In genomic region chr6:55536579-55536978, GRCh38 we compare ENCODE assay signal across 15 cellular contexts.
A peak's percentile ranks its signal among the peaks of the same experiment; 100 is the strongest.
DNase-seq lines count a peak whose midpoint lies in the region; TF ChIP-seq lines count a peak whose summit lies in the region.
"Had no signal": no experiment of that assay in that cellular context is flagged by ENCODE, and none has a peak within 500 bp of the region (broad histone marks: within the 10 kb centered on the region; RNA-seq: fewer than 3 reads in every experiment).

No MANE protein-coding gene starts in this region.

- POLR2A ChIA-PET in HEK293T (lab: Yijun Ruan, JAX), result no interaction called here

- TF ChIP-seq CTCF in choroid plexus epithelial cell (conservative IDR thresholded peaks at IDR 0.05; ENCODE audit: low read depth, low read length), result no peak

- CTCF ChIA-PET in HEK293T (lab: Yijun Ruan, JAX), result no interaction called here

- no peak overlapping the region for H3K4me3 ChIP-seq in choroid plexus epithelial cell (ENCODE audit: low read depth, low read length)
- H3K4me3 ChIP-seq: HAP-1 had no signal

- DNase-seq in HEK293T (ENCODE audit: extremely low spot score) (no peak), choroid plexus epithelial cell (ENCODE audit: low read depth) (peak; percentile 28), left kidney (ENCODE audit: low read depth, low spot score) (peak; percentile 4), activated gamma-delta T cell (lab: John Stamatoyannopoulos, UW) (no peak), NCI-H524 (lab: John Stamatoyannopoulos, UW) (no peak), pons (ENCODE audit: low spot score) (no peak)
- DNase-seq: C1 segment of cervical spinal cord; Calu3; CD4-positive, alpha-beta memory T cell; COR-L47; DMS53; DMS79 treated with DMSO at 0.1 percent for 48 hours; GF-D8; GOT3 had no signal

TF ChIP-seq in HEK293T, 16 proteins besides CTCF, POLR2A, EP300 and RAD21:
- TF ChIP-seq ZNF384 (IDR thresholded peaks at IDR 0.05) (0 out of 2 replicates have a peak, but pooled peaks have one; percentile 8), NFRKB (IDR thresholded peaks at IDR 0.05) (no peak), ARNT (IDR thresholded peaks at IDR 0.05) (no peak), ELF4 (IDR thresholded peaks at IDR 0.05) (no peak), FOXM1 (IDR thresholded peaks at IDR 0.05; ENCODE audit: borderline replicate concordance) (no peak), CTBP1 (IDR thresholded peaks at IDR 0.05; ENCODE audit: borderline replicate concordance) (peak; percentile 54; the same call in 1 of the 2 replicates), TARDBP (IDR thresholded peaks at IDR 0.05) (no peak), SUZ12 (IDR thresholded peaks at IDR 0.05) (no peak), PKNOX1 (IDR thresholded peaks at IDR 0.05) (peak; percentile 60; the same call in 1 of the 2 replicates), HDGF (IDR thresholded peaks at IDR 0.05; ENCODE audit: borderline replicate concordance) (no peak), L3MBTL2 (conservative IDR thresholded peaks at IDR 0.05) (no peak), SP1 (IDR thresholded peaks at IDR 0.05) (no peak), BHLHE40 (IDR thresholded peaks at IDR 0.05; ENCODE audit: borderline replicate concordance) (no peak), FOXA1 (IDR thresholded peaks at IDR 0.05) (no peak), FOXK2 (IDR thresholded peaks at IDR 0.05) (no peak), LEF1 (IDR thresholded peaks at IDR 0.05; ENCODE audit: borderline replicate concordance) (no peak)

Comparison
In these comparisons a context has a peak if more than half of its experiments do, and no peak if none do; other contexts are left out.
1. DNase-seq: peak in choroid plexus epithelial cell (single experiment) and left kidney (single experiment); none in HEK293T (single experiment), activated gamma-delta T cell (single experiment), NCI-H524 (0 of 2) and pons (single experiment).